10 cellular contexts compared by ENCODE assay signal in the genomic region with DNA sequence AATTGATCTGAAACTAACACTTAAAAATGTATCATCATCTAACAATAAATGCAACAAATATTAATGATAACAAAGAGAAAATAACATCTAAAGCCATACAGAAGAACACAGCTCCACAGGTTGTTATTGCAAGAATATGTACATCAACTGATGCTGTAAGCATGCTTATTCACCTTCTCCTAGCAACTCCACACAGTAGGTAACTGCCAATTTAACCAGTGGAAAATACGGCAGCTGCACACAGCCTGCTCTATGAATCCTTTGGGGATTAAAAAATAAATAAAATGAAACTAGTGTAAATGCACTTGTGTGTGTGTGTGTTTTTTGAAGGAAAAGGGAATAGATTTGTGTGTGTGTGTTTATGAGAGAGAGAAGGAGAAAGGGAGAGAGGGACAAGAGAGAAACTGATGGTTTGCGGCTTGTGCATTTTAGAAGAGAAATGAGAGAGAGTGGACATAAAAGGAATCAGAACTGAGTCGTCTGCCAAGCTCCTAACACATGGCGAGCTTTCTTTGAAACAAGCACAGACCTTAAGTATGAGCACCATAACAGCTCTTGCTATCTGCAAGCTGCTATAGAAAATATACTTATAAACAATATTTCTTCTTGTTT.
A peak's percentile ranks its signal among the peaks of the same experiment; 100 is the strongest.
DNase-seq lines count a peak whose midpoint lies in the region; ATAC-seq and TF ChIP-seq lines count a peak whose summit lies in the region.
"Had no signal": no experiment of that assay in that cellular context is flagged by ENCODE, and none has a peak within 500 bp of the region (broad histone marks: within the 10 kb centered on the region; RNA-seq: fewer than 3 reads in every experiment).

No MANE protein-coding gene starts in this region.

- peak; percentile 40 for DNase-seq in NCI-H82 (lab: John Stamatoyannopoulos, UW)
- DNase-seq in NCI-H82 treated with DMSO at 0.1 percent for 48 hours (lab: John Stamatoyannopoulos, UW; ENCODE audit: unreplicated experiment): no peak
- peak in 1 of 2 experiments; percentile 16 for DNase-seq in SJCRH30
- DNase-seq in left ventricle myocardium superior: no peak
- no peak for DNase-seq in thoracic aorta (ENCODE audit: low spot score)
- no peak for DNase-seq in stimulated activated CD4-positive, alpha-beta T cell treated with anti-CD3 and anti-CD28 coated beads, Interleukin-4, amount 100 ng/mL, for 1 hour
- no peak for DNase-seq in stimulated activated CD4-positive, alpha-beta T cell treated with anti-CD3 and anti-CD28 coated beads, Interleukin-4, amount 100 ng/mL, for 24 hours
- DNase-seq in PC-9: no peak
- DNase-seq: stimulated activated CD4-positive, alpha-beta T cell treated with anti-CD3 and anti-CD28 coated beads, Interleukin-1b, Interleukin-23, amount 100 ng/mL, for 48 hours had no signal

- no peaks in the 10 kb centered on the region for H3K36me3 ChIP-seq in SJCRH30
- no peaks in the 10 kb centered on the region for H3K36me3 ChIP-seq in thoracic aorta
- H3K36me3 ChIP-seq in PC-9 (ENCODE audit: low read depth): no peaks in the 10 kb centered on the region

- no peak for TF ChIP-seq CTCF in thoracic aorta (IDR thresholded peaks at IDR 0.05)
- no peak for TF ChIP-seq CTCF in PC-9 (conservative IDR thresholded peaks at IDR 0.05)

- POLR2A ChIA-PET in PC-9 (lab: Charles Lee; ENCODE audit: unreplicated experiment): no interaction called here

- H3K4me2 ChIP-seq in PC-9: no peak overlapping the region

- CTCF ChIA-PET in PC-9 (lab: Charles Lee): interaction anchor here (0.5 kb wide), 1 partner anchor 72 kb away, joined by 3 read pairs; no protein-coding TSS in a partner anchor

- H3K27me3 ChIP-seq in SJCRH30 (no peaks in the 10 kb centered on the region), thoracic aorta (replicated peaks; ENCODE audit: insufficient read depth) (no peaks in the 10 kb centered on the region), PC-9 (ENCODE audit: insufficient read depth, low read depth) (no peaks in the 10 kb centered on the region)

- BruUV-seq in PC-9 (replicated peaks; lab: Mats Ljungman, UMichigan): no TSS peak

- no peak overlapping the region for H3K27ac ChIP-seq in SJCRH30
- H3K27ac ChIP-seq in thoracic aorta: no peak overlapping the region
- H3K27ac ChIP-seq in PC-9: no peak overlapping the region
- H3K27ac ChIP-seq: A549 had no signal

- H3K79me2 ChIP-seq in PC-9 (ENCODE audit: low read depth): no peaks in the 10 kb centered on the region

- H3K9me3 ChIP-seq in SJCRH30 (replicated peaks) (no peaks in the 10 kb centered on the region), thoracic aorta (no peaks in the 10 kb centered on the region), PC-9 (ENCODE audit: insufficient read depth, low read depth) (no peaks in the 10 kb centered on the region)
- H3K9me3 ChIP-seq: A549 had no signal

- ATAC-seq in left ventricle myocardium superior: peak; percentile 76
- no peak for ATAC-seq in thoracic aorta (ENCODE audit: insufficient number of reproducible peaks, low FRiP score, low read depth)

- intact Hi-C loops in left ventricle myocardium superior (cut with micrococcal nuclease): no loop called here
- intact Hi-C loops in PC-9 (cut with micrococcal nuclease; ENCODE audit: unreplicated experiment): no loop called here

- H3K9me2 ChIP-seq in PC-9 (ENCODE audit: insufficient read depth): no peaks in the 10 kb centered on the region

- no peak overlapping the region for H2AFZ ChIP-seq in PC-9

- no peaks in the 10 kb centered on the region for H3F3A ChIP-seq in PC-9 (ENCODE audit: insufficient read depth, low read depth)

- H3K4me1 ChIP-seq in SJCRH30 (no peaks in the 10 kb centered on the region), thoracic aorta (ENCODE audit: control insufficient read depth in 1 of 2, low read depth in 2 of 2) (peaks cover 0 to 4% of the 10 kb centered on the region in 2 donors), PC-9 (replicated peaks; ENCODE audit: insufficient read depth) (no peaks in the 10 kb centered on the region)
- H3K4me1 ChIP-seq: A549 had no signal

- H4K20me1 ChIP-seq in PC-9 (ENCODE audit: insufficient read depth): no peaks in the 10 kb centered on the region

- H3K4me3 ChIP-seq in SJCRH30 (peak overlapping the region; percentile 37), thoracic aorta (peak overlapping the region; percentile 55), PC-9 (no peak overlapping the region)
- H3K4me3 ChIP-seq: A549 had no signal
